9 cellular contexts compared by ENCODE assay signal in the genomic region with DNA sequence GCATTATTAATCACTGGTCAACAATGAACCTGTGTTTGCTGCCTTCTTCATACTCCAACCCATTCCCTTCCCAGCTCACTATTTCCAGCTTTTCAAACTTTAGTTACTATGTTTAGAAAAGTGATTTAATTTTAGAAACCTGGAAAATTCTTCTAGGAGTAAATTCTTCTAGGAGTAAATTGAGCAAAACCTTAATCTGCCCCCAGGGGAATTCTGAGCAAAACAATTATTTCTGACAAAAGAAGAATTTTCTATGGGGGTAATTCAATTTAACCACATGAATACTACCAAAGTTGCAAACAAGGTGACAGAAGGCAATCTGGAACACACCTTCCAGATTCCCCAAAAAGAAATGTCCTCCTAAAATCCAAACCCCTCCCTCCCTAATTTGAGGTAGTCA. TPM values are rescaled to one million over a fixed set of nuclear protein-coding genes. Genes with fewer than 3 reads are reported as not detected.
DNase-seq lines count a peak whose midpoint lies in the region; ATAC-seq and TF ChIP-seq lines count a peak whose summit lies in the region.
"Had no signal": no experiment of that assay in that cellular context is flagged by ENCODE, and none has a peak within 500 bp of the region (broad histone marks: within the 10 kb centered on the region; RNA-seq: fewer than 3 reads in every experiment).

No MANE protein-coding gene starts in this region.

- H3K79me2 ChIP-seq in mesendoderm (ENCODE audit: control insufficient read depth, insufficient read depth, low read length), result peaks cover 50% of the 10 kb centered on the region

- TF ChIP-seq CTCF in brain microvascular endothelial cell (IDR thresholded peaks at IDR 0.05; ENCODE audit: low read depth, low read length, missing control alignments), result no peak

- H3K36me3 ChIP-seq in brain microvascular endothelial cell (replicated peaks) (no peaks in the 10 kb centered on the region), mesendoderm (ENCODE audit: control insufficient read depth, insufficient read depth, low read length) (no peaks in the 10 kb centered on the region), urinary bladder (ENCODE audit: insufficient read depth) (no peaks in the 10 kb centered on the region)

- H3K9me3 Mint-ChIP-seq in activated naive CD4-positive, alpha-beta T cell treated with anti-CD3 and anti-CD28 coated beads, Interleukin-2, amount 50 U/mL, for 24 hours, result no peaks in the 10 kb centered on the region
- no peaks in the 10 kb centered on the region for H3K9me3 Mint-ChIP-seq in activated naive CD4-positive, alpha-beta T cell treated with anti-CD3 and anti-CD28 coated beads, Interleukin-2, amount 50 U/mL, for 72 hours

- H4K8ac ChIP-seq in mesendoderm (ENCODE audit: low read depth, low read length), result no peak overlapping the region

- H3K79me1 ChIP-seq in mesendoderm (ENCODE audit: low read length), result peaks cover 6% of the 10 kb centered on the region

- DNase-seq in activated naive CD4-positive, alpha-beta T cell treated with anti-CD3 and anti-CD28 coated beads, Interleukin-2, amount 50 U/mL, for 72 hours (ENCODE audit: low spot score in 2 of 2), result no peak
- DNase-seq in brain microvascular endothelial cell, result no peak
- DNase-seq in mesendoderm, result no peak
- no peak for DNase-seq in NCI-H1105 treated with DMSO at 0.1 percent for 48 hours (lab: John Stamatoyannopoulos, UW)
- DNase-seq in HK-2 (ENCODE audit: unreplicated experiment), result no peak
- no peak for DNase-seq in stimulated activated CD4-positive, alpha-beta T cell treated with anti-CD3 and anti-CD28 coated beads, Interleukin-15, amount 100 ng/mL, for 24 hours

- H3K4ac ChIP-seq in mesendoderm (ENCODE audit: low read depth, low read length), result no peak overlapping the region

- H3K4me3 Mint-ChIP-seq in activated naive CD4-positive, alpha-beta T cell treated with anti-CD3 and anti-CD28 coated beads, Interleukin-2, amount 50 U/mL, for 24 hours, result peak overlapping the region; percentile 81

- in situ Hi-C loops in brain microvascular endothelial cell (cut with HindIII; ENCODE audit: low pct_ligation_motif_present, low sequenced_read_pairs), result no loop called here

- H3K27ac ChIP-seq in brain microvascular endothelial cell (peak overlapping the region; percentile 90), mesendoderm (ENCODE audit: low read depth, low read length) (peak overlapping the region; percentile 92), urinary bladder (ENCODE audit: low read depth) (no peak overlapping the region)

- peak overlapping the region; percentile 91 for H3K56ac ChIP-seq in mesendoderm (ENCODE audit: low read length)

- H2AK5ac ChIP-seq in mesendoderm (ENCODE audit: low read length), result no peak overlapping the region

- H2BK5ac ChIP-seq in mesendoderm (ENCODE audit: low read length), result no peak overlapping the region

- H3K4me3 ChIP-seq in brain microvascular endothelial cell (ENCODE audit: low read depth, low read length) (peak overlapping the region; percentile 86), mesendoderm (ENCODE audit: low read length) (no peak overlapping the region), urinary bladder (ENCODE audit: low read depth, low read length) (peak overlapping the region; percentile 94)

- no peak overlapping the region for H4K5ac ChIP-seq in mesendoderm (ENCODE audit: low read length)

- H3K27ac Mint-ChIP-seq in activated naive CD4-positive, alpha-beta T cell treated with anti-CD3 and anti-CD28 coated beads, Interleukin-2, amount 50 U/mL, for 24 hours, result no peak overlapping the region
- no peak overlapping the region for H3K27ac Mint-ChIP-seq in activated naive CD4-positive, alpha-beta T cell treated with anti-CD3 and anti-CD28 coated beads, Interleukin-2, amount 50 U/mL, for 72 hours

- no peaks in the 10 kb centered on the region for H3K4me1 ChIP-seq in mesendoderm (ENCODE audit: control insufficient read depth, low read depth, low read length)
- H3K4me1 ChIP-seq in urinary bladder (ENCODE audit: insufficient read depth), result no peaks in the 10 kb centered on the region

- H3K4me2 ChIP-seq in mesendoderm (ENCODE audit: low read length), result peak overlapping the region; percentile 96

- peak overlapping the region; percentile 91 for H3K9ac ChIP-seq in mesendoderm (ENCODE audit: low read length)

- no peak overlapping the region for H3K23ac ChIP-seq in mesendoderm (ENCODE audit: low read length)

- H2BK15ac ChIP-seq in mesendoderm (replicated peaks; ENCODE audit: low read depth), result no peak overlapping the region

- ATAC-seq in activated naive CD4-positive, alpha-beta T cell treated with anti-CD3 and anti-CD28 coated beads, Interleukin-2, amount 50 U/mL, for 72 hours, result no peak

- no peak overlapping the region for H3K18ac ChIP-seq in mesendoderm (ENCODE audit: low read length)

- H3K4me1 Mint-ChIP-seq in activated naive CD4-positive, alpha-beta T cell treated with anti-CD3 and anti-CD28 coated beads, Interleukin-2, amount 50 U/mL, for 24 hours, result peaks cover 47% of the 10 kb centered on the region

- no peaks in the 10 kb centered on the region for H3K27me3 Mint-ChIP-seq in activated naive CD4-positive, alpha-beta T cell treated with anti-CD3 and anti-CD28 coated beads, Interleukin-2, amount 50 U/mL, for 24 hours

- H3K27me3 ChIP-seq in brain microvascular endothelial cell (replicated peaks), result no peaks in the 10 kb centered on the region
- no peaks in the 10 kb centered on the region for H3K27me3 ChIP-seq in mesendoderm (ENCODE audit: insufficient read depth, low read length, poor library complexity)

- no peak overlapping the region for H2BK120ac ChIP-seq in mesendoderm (ENCODE audit: low read depth, low read length)

- no peaks in the 10 kb centered on the region for H3K36me3 Mint-ChIP-seq in activated naive CD4-positive, alpha-beta T cell treated with anti-CD3 and anti-CD28 coated beads, Interleukin-2, amount 50 U/mL, for 24 hours
- no peaks in the 10 kb centered on the region for H3K36me3 Mint-ChIP-seq in activated naive CD4-positive, alpha-beta T cell treated with anti-CD3 and anti-CD28 coated beads, Interleukin-2, amount 50 U/mL, for 72 hours

RNA-seq across cellular contexts. Expression of a gene that starts 1.8 kb away (rescaled TPM):
- 10 to 100 TPM; 18.5 to 21.4 TPM for total RNA-seq in activated naive CD4-positive, alpha-beta T cell treated with anti-CD3 and anti-CD28 coated beads, Interleukin-2, amount 50 U/mL, for 72 hours
- polyA plus RNA-seq in mesendoderm (2013, experiment 1 of 2), result 55.0 TPM
- polyA plus RNA-seq in mesendoderm (2013, experiment 2 of 2), result 55.3 TPM
- 25.0 TPM for total RNA-seq in urinary bladder
- 13.5 TPM for polyA plus RNA-seq in urinary bladder

RNA-seq across cellular contexts. Expression of a gene that starts 50.4 kb away (rescaled TPM):
- not detected for total RNA-seq in activated naive CD4-positive, alpha-beta T cell treated with anti-CD3 and anti-CD28 coated beads, Interleukin-2, amount 50 U/mL, for 72 hours
- 0.07 TPM for polyA plus RNA-seq in mesendoderm (2013, experiment 1 of 2)
- polyA plus RNA-seq in mesendoderm (2013, experiment 2 of 2), result 0.07 TPM
- total RNA-seq in urinary bladder, result 0.11 TPM
- 0.05 TPM for polyA plus RNA-seq in urinary bladder
- polyA plus RNA-seq: liver had no signal
